In the genomic region with DNA sequence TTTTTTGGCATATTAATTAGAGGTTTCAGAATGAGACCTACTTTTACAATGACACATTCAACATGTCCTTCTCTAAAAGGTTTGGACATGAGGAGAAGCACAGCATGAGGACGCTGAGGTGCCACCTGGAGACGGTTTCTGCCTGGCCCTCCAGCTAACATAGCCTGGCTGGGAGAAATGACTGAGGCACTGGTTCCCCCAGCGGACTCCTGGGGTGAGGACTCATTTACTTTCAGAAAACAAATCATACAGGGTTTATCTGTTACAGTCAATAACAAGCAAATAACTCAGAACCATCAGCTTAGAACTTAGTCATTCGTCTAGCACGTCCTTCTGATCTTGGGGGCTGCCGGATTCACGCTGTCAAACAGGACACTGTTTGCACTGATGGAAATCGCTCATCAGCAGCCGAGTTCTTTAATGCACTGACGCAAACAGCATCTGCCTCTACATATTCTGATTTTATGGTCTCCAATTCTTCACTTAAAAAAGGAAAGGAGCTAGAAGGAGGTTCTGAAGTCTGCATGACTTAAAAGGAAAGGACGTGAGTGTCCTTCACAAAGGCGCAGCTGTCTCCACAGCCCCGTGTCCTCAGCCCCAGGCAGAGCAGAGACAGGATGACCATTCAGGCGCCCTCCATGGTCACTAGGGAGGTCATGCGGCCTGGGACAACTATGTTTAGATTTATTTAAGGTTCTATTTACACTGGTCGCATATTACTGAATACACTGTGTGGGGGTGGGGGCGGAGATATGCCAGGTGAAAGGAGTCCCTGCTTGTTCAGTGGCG, we compare ENCODE assay signal across 21 cellular contexts. TPM values are rescaled to one million over a fixed set of nuclear protein-coding genes. Genes with fewer than 3 reads are reported as not detected.
A peak's percentile ranks its signal among the peaks of the same experiment; 100 is the strongest.
DNase-seq lines count a peak whose midpoint lies in the region; ATAC-seq lines count a peak whose summit lies in the region.
"Had no signal": no experiment of that assay in that cellular context is flagged by ENCODE, and none has a peak within 500 bp of the region (broad histone marks: within the 10 kb centered on the region; RNA-seq: fewer than 3 reads in every experiment).

No MANE protein-coding gene starts in this region.

- no peaks in the 10 kb centered on the region for H3K9me3 Mint-ChIP-seq in central memory CD8-positive, alpha-beta T cell
- H3K9me3 Mint-ChIP-seq: stimulated activated naive B cell treated with anti-CD40 and anti-IgM and Interleukin-4, amounts not matched to agents 10 μg/mL and 1 μg/mL and 100 μg/mL, for 72 hours; T-cell had no signal

- no peaks in the 10 kb centered on the region for H3K4me1 Mint-ChIP-seq in central memory CD8-positive, alpha-beta T cell
- H3K4me1 Mint-ChIP-seq: B cell had no signal

- DNase-seq in NCI-H2107 treated with DMSO at 0.1 percent for 48 hours (lab: John Stamatoyannopoulos, UW; ENCODE audit: unreplicated experiment) (peak; percentile 25), NCI-H2107 (lab: John Stamatoyannopoulos, UW) (no peak), NCI-H146 treated with DMSO at 0.1 percent for 48 hours (lab: John Stamatoyannopoulos, UW; ENCODE audit: unreplicated experiment) (peak; percentile 47), occipital lobe (lab: John Stamatoyannopoulos, UW) (peak; percentile 29)
- DNase-seq in central memory CD8-positive, alpha-beta T cell (ENCODE audit: low spot score in 2 of 2): no peak
- no peak for DNase-seq in activated CD4-positive, alpha-beta T cell treated with anti-CD3 and anti-CD28 coated beads, Interleukin-2, amount 50 U/mL, for 48 hours
- no peak for DNase-seq in stimulated activated CD4-positive, alpha-beta T cell treated with anti-CD3 and anti-CD28 coated beads, Interleukin-12 subunit alpha, Interleukin-12 subunit beta, amount 100 ng/mL, for 4 hours
- DNase-seq: activated CD4-positive, alpha-beta T cell treated with anti-CD3 and anti-CD28 coated beads for 48 hours; activated CD8-positive, alpha-beta memory T cell treated with anti-CD3 and anti-CD28 coated beads, Interleukin-2, amount 50 U/mL, for 4 hours; caudate nucleus; effector CD8-positive, alpha-beta T cell; GOT3; Kasumi-1; NCI-H1092 treated with DMSO at 0.1 percent for 48 hours; NK-92 treated with Interleukin-12 subunit alpha and Interleukin-12 subunit beta, amount 100 ng/mL, for 24 hours; stimulated activated naive B cell treated with anti-CD40 and anti-IgM and Interleukin-4, amounts not matched to agents 10 μg/mL and 1 μg/mL and 100 μg/mL, for 72 hours; T-cell had no signal

- H3K27ac Mint-ChIP-seq in central memory CD8-positive, alpha-beta T cell (ENCODE audit: low read depth): peak overlapping the region; percentile 41
- H3K27ac Mint-ChIP-seq: B cell had no signal

- no peak for ATAC-seq in central memory CD8-positive, alpha-beta T cell (replicated peaks; ENCODE audit: extremely low read depth, poor library complexity, severe bottlenecking)
- ATAC-seq in GM18873 (IDR thresholded peaks at IDR 0.05; ENCODE audit: low FRiP score, unreplicated experiment): no peak
- ATAC-seq: left lung; right cardiac atrium; stimulated activated naive B cell treated with anti-CD40 and anti-IgM and Interleukin-4, amounts not matched to agents 10 μg/mL and 1 μg/mL and 100 μg/mL, for 72 hours; T-cell had no signal

- H3K36me3 Mint-ChIP-seq in central memory CD8-positive, alpha-beta T cell (ENCODE audit: insufficient read depth): peaks cover 56% of the 10 kb centered on the region

- no peak overlapping the region for H3K4me3 Mint-ChIP-seq in central memory CD8-positive, alpha-beta T cell
- H3K4me3 Mint-ChIP-seq: B cell; stimulated activated naive B cell treated with anti-CD40 and anti-IgM and Interleukin-4, amounts not matched to agents 10 μg/mL and 1 μg/mL and 100 μg/mL, for 72 hours; T-cell had no signal

- H3K27me3 Mint-ChIP-seq in central memory CD8-positive, alpha-beta T cell: no peaks in the 10 kb centered on the region
- H3K27me3 Mint-ChIP-seq: T-cell had no signal

RNA-seq across cellular contexts. Expression of gene CERK, which starts 44.2 kb away (rescaled TPM):
- total RNA-seq in occipital lobe: 42.0 TPM

Comparison
In these comparisons a context has a peak if more than half of its experiments do, and no peak if none do; other contexts are left out.
1. DNase-seq: peak in NCI-H2107 treated with DMSO at 0.1 percent for 48 hours (single experiment), NCI-H146 treated with DMSO at 0.1 percent for 48 hours (single experiment) and occipital lobe (single experiment); none in NCI-H2107 (single experiment), central memory CD8-positive, alpha-beta T cell (0 of 2), activated CD4-positive, alpha-beta T cell treated with anti-CD3 and anti-CD28 coated beads, Interleukin-2, amount 50 U/mL, for 48 hours (0 of 2) and stimulated activated CD4-positive, alpha-beta T cell treated with anti-CD3 and anti-CD28 coated beads, Interleukin-12 subunit alpha, Interleukin-12 subunit beta, amount 100 ng/mL, for 4 hours (single experiment).